8 cellular contexts compared by ENCODE assay signal in the genomic region with DNA sequence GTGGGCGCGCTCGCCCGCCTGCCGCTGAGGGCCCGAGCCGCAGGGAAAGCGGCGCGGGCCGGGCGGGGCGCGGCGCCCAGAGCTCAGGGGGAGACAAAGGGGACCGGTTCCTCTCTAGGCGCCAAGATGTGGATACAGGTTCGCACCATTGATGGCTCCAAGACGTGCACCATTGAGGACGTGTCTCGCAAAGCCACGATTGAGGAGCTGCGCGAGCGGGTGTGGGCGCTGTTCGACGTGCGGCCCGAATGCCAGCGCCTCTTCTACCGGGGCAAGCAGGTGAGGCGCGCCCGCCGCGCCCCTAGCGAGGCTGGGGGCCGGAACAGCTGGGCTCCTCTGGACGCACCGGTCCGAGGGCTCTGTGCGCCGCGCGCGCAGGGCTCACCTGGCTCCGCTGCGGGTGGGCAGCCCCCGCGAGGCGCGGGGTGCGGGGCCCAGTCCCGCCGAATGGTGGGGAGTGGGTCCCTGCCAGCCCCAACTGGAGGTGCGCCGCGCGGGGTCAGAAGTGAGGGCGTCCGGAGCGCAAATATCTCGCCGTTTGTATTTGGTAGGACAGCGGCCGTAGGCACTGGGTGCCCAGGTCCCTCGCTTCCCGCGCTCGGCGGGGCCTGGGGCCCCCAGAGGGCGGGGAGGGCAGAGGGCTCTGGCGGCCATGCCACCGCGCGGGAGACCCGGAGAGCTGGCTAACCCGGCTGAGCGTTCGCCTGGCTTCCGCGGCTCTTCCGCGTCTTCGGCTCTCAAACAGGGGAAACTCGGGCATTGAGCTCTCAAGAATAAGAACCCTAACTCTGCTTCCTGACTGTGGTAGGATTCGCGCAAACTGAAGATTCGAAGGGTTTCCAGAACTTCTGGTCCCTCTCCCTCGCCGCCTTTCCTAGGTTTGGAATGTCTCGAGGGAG. TPM values are rescaled to one million over a fixed set of nuclear protein-coding genes. Genes with fewer than 3 reads are reported as not detected.
DNase-seq lines count a peak whose midpoint lies in the region; ATAC-seq, FAIRE-seq and TF ChIP-seq lines count a peak whose summit lies in the region.

No MANE protein-coding gene starts in this region.

- H3K9me3 ChIP-seq in GM23248 (ENCODE audit: low read depth) (no peaks in the 10 kb centered on the region), H1 (ENCODE audit: insufficient read depth in 2 of 2, low read depth in 1 of 2, low read length in 1 of 2) (no peaks in the 10 kb centered on the region), mononuclear cell (ENCODE audit: low read depth, low read length) (no peaks in the 10 kb centered on the region)

- no peak overlapping the region for H2BK15ac ChIP-seq in H1 (ENCODE audit: low read length)

- TF ChIP-seq CTCF in LNCaP clone FGC (IDR thresholded peaks at IDR 0.05; ENCODE audit: control insufficient read depth, extremely low read depth, insufficient read depth) (peak; percentile 6; the same call in 1 of the 2 replicates), H1 (IDR thresholded peaks at IDR 0.05; ENCODE audit: control extremely low read depth in 1 of 3, insufficient read depth in 1 of 3, low read depth in 1 of 3, low read length in 3 of 3) (no peak)

- peak overlapping the region; percentile 83 to 91 for H3K27ac Mint-ChIP-seq in stimulated activated naive CD8-positive, alpha-beta T cell treated with anti-CD3 and anti-CD28 coated beads, Interleukin-15, amount 100 ng/mL, for 72 hours

- H3K9me2 ChIP-seq in GM23248 (ENCODE audit: insufficient read depth): no peaks in the 10 kb centered on the region

- peaks cover 7% of the 10 kb centered on the region; the same call in 1 of the 2 replicates for H3K79me1 ChIP-seq in H1 (ENCODE audit: low read depth, low read length)

- H2BK5ac ChIP-seq in H1 (ENCODE audit: low read depth, low read length): peak overlapping the region; percentile 90

- peak overlapping the region; percentile 75 for H3K27ac ChIP-seq in GM23248
- peak overlapping the region; percentile 87 for H3K27ac ChIP-seq in H1 (ENCODE audit: low read depth, low read length)

- in situ Hi-C loops in GM23248 (cut with MboI): no loop called here

- DNase-seq in GM03348 (ENCODE audit: low spot score) (peak; percentile 42), GM23248 (peak; percentile 53), LNCaP clone FGC (ENCODE audit: low read depth) (no peak), H1 (ENCODE audit: low read depth in 1 of 2, low spot score in 2 of 2) (peak in 1 of 2 experiments; percentile 67), NOMO-1 treated with DMSO at 0.1 percent for 48 hours (lab: John Stamatoyannopoulos, UW; ENCODE audit: unreplicated experiment) (no peak)
- DNase-seq in activated CD4-positive, alpha-beta T cell treated with anti-CD3 and anti-CD28 coated beads, Interleukin-2, amount 50 U/mL, for 24 hours (ENCODE audit: low read depth in 1 of 2, low spot score in 1 of 2): peak; percentile 4 to 21
- peak; percentile 23 to 60 for DNase-seq in stimulated activated naive CD8-positive, alpha-beta T cell treated with anti-CD3 and anti-CD28 coated beads, Interleukin-15, amount 100 ng/mL, for 72 hours

- H3K27me3 Mint-ChIP-seq in stimulated activated naive CD8-positive, alpha-beta T cell treated with anti-CD3 and anti-CD28 coated beads, Interleukin-15, amount 100 ng/mL, for 72 hours: peaks cover 10% of the 10 kb centered on the region

- TF ChIP-seq EP300 in H1 (IDR thresholded peaks at IDR 0.05; ENCODE audit: borderline replicate concordance in 1 of 2, low read depth in 2 of 2, low read length in 2 of 2): no peak

- no peak overlapping the region for H3K4ac ChIP-seq in H1 (replicated peaks; ENCODE audit: insufficient read length, low read depth, low read length)

- H2BK120ac ChIP-seq in H1 (replicated peaks; ENCODE audit: low read depth, low read length): no peak overlapping the region

- CTCF ChIA-PET in H1 (lab: Charles Lee; ENCODE audit: partially characterized antibody): interaction anchor here (0.9 to 2.2 kb wide), 7 partner anchors 11 to 333 kb away, joined by 3 to 10 read pairs (median 4); no protein-coding TSS in a partner anchor

- H3K56ac ChIP-seq in H1 (replicated peaks; ENCODE audit: insufficient read length, low read depth, low read length): peak overlapping the region; percentile 59

- no peak overlapping the region for H2BK20ac ChIP-seq in H1 (ENCODE audit: low read length)

- no peak for TF ChIP-seq RAD21 in H1 (IDR thresholded peaks at IDR 0.05 in 1 of 2, conservative IDR thresholded peaks at IDR 0.05 in 1 of 2; ENCODE audit: low read depth in 2 of 2, low read length in 2 of 2)

- no peak overlapping the region; the same call in 1 of the 2 replicates for H3K18ac ChIP-seq in H1 (ENCODE audit: extremely low read depth, low read length)

- peak; percentile 33 for ATAC-seq in stimulated activated naive CD8-positive, alpha-beta T cell treated with anti-CD3 and anti-CD28 coated beads, Interleukin-15, amount 100 ng/mL, for 72 hours

- no peak overlapping the region for H2AK5ac ChIP-seq in H1 (ENCODE audit: low read depth, low read length)

- H4K5ac ChIP-seq in H1 (ENCODE audit: insufficient read length, low read depth, low read length): peak overlapping the region; percentile 92

- H4K20me1 ChIP-seq in GM23248 (ENCODE audit: insufficient read depth): peaks cover 21% of the 10 kb centered on the region
- peaks cover 21% of the 10 kb centered on the region in 2 experiments for H4K20me1 ChIP-seq in H1 (replicated peaks in 1 of 2; ENCODE audit: control insufficient read depth in 1 of 2, insufficient read depth in 2 of 2, low read length in 2 of 2)

- no peak overlapping the region for H3K23ac ChIP-seq in H1 (ENCODE audit: insufficient read length)

- peaks cover 51% of the 10 kb centered on the region for H3K4me1 Mint-ChIP-seq in stimulated activated naive CD8-positive, alpha-beta T cell treated with anti-CD3 and anti-CD28 coated beads, Interleukin-15, amount 100 ng/mL, for 72 hours

- H3K79me2 ChIP-seq in GM23248 (ENCODE audit: insufficient read depth) (peaks cover 60% of the 10 kb centered on the region), H1 (ENCODE audit: control insufficient read depth in 1 of 2, insufficient read depth in 2 of 2, low read length in 2 of 2) (peaks cover 10 to 51% of the 10 kb centered on the region in 2 experiments)

- no peak overlapping the region for H3K14ac ChIP-seq in H1 (ENCODE audit: insufficient read length)

- peak overlapping the region; percentile 73 to 82 for H3K4me3 Mint-ChIP-seq in stimulated activated naive CD8-positive, alpha-beta T cell treated with anti-CD3 and anti-CD28 coated beads, Interleukin-15, amount 100 ng/mL, for 72 hours

- H4K8ac ChIP-seq in H1 (ENCODE audit: extremely low read depth, insufficient read depth, low read length): peak overlapping the region; percentile 95

- FAIRE-seq in H1 (lab: Jason Lieb, UNC): no peak

- 0 to 1% methylated on average over 76 to 77 of the region's 93 CpGs for WGBS in GM23248 (ENCODE audit: low coverage in 1 of 2, low lambda C conversion rate in 2 of 2, missing lambda C conversion rate in 2 of 2), 2 experiments
- 2% methylated on average over 38 of the region's 93 CpGs; no CpG with 5 or more reads in 1 of the 2 experiments for WGBS in H1 (ENCODE audit: extremely low coverage in 1 of 2, insufficient coverage in 1 of 2, insufficient read length in 1 of 2, insufficient replicate concordance in 2 of 2, low coverage in 1 of 2, low lambda C conversion rate in 2 of 2, missing lambda C conversion rate in 1 of 2), 2 experiments

- peak in 1 of 2 experiments; percentile 38; a peak in 1 of 3 replicates for TF ChIP-seq POLR2A in H1 (IDR thresholded peaks at IDR 0.05; ENCODE audit: control extremely low read depth in 1 of 2, low read depth in 2 of 2, low read length in 2 of 2)

- H3K4me2 ChIP-seq in GM23248 (ENCODE audit: unreplicated experiment) (peak overlapping the region; percentile 98), H1 (ENCODE audit: insufficient read depth in 1 of 2, low read depth in 2 of 2, low read length in 2 of 2) (peak overlapping the region; percentile 76 to 83)

- POLR2A ChIA-PET in H1 (lab: Charles Lee; ENCODE audit: partially characterized antibody): interaction anchor here (0.6 to 4.0 kb wide), 33 partner anchors 9 to 579 kb away, joined by 3 to 36 read pairs (median 5); a partner anchor contains a TSS

- H3F3A ChIP-seq in GM23248 (ENCODE audit: insufficient read depth): peaks cover 21% of the 10 kb centered on the region; the same call in 1 of the 2 replicates

- H3K36me3 ChIP-seq in GM23248 (ENCODE audit: low read depth): no peaks in the 10 kb centered on the region
- H3K36me3 ChIP-seq in H1 (ENCODE audit: control insufficient read depth in 2 of 4, insufficient read depth in 4 of 4, low read length in 3 of 4): no peaks in the 10 kb centered on the region

- H3K23me2 ChIP-seq in H1 (ENCODE audit: low read depth, low read length): peaks cover 13% of the 10 kb centered on the region; the same call in 1 of the 2 replicates

- no peak overlapping the region; the same call in 1 of the 2 replicates for H2BK12ac ChIP-seq in H1 (ENCODE audit: low read depth, low read length)

- H3K9ac ChIP-seq in GM23248 (peak overlapping the region; percentile 93), H1 (replicated peaks in 1 of 4; ENCODE audit: extremely low read depth in 1 of 4, low read depth in 3 of 4, low read length in 3 of 4) (peak overlapping the region; percentile 93 to 98 (median 96))

- H3K27me3 ChIP-seq in GM23248 (replicated peaks; ENCODE audit: insufficient read depth): no peaks in the 10 kb centered on the region
- peaks cover 0 to 6% (median 0%) of the 10 kb centered on the region in 4 experiments; a peak in 2 of 7 replicates for H3K27me3 ChIP-seq in H1 (replicated peaks in 1 of 4; ENCODE audit: control insufficient read depth in 3 of 4, extremely low read depth in 1 of 4, insufficient read depth in 3 of 4, low read length in 3 of 4)
- H3K27me3 ChIP-seq in mononuclear cell (ENCODE audit: insufficient read depth, low read length): no peaks in the 10 kb centered on the region

- H4K91ac ChIP-seq in H1 (replicated peaks; ENCODE audit: insufficient read length, low read length): peak overlapping the region; percentile 97

- H3K4me1 ChIP-seq in GM23248 (ENCODE audit: insufficient read depth) (peaks cover 20% of the 10 kb centered on the region), H1 (replicated peaks in 1 of 4; ENCODE audit: control insufficient read depth in 3 of 4, insufficient read depth in 4 of 4, low read length in 3 of 4) (peaks cover 0 to 7% (median 5%) of the 10 kb centered on the region in 4 experiments; a peak in 3 of 7 replicates), mononuclear cell (ENCODE audit: insufficient read depth, low read length) (peaks cover 52% of the 10 kb centered on the region)

- H3K9me3 Mint-ChIP-seq in stimulated activated naive CD8-positive, alpha-beta T cell treated with anti-CD3 and anti-CD28 coated beads, Interleukin-15, amount 100 ng/mL, for 72 hours: no peaks in the 10 kb centered on the region

- H2AFZ ChIP-seq in GM23248 (peak overlapping the region; percentile 97), H1 (ENCODE audit: low read length) (0 out of 2 replicates have a peak overlapping the region, but pooled peaks have one; percentile 95)

- peak overlapping the region; percentile 86 for H3K4me3 ChIP-seq in GM23248
- peak overlapping the region; percentile 73 for H3K4me3 ChIP-seq in LNCaP clone FGC (ENCODE audit: low read depth, low read length)
- H3K4me3 ChIP-seq in H1 (ENCODE audit: extremely low read depth in 1 of 4, insufficient read depth in 2 of 4, low read depth in 3 of 4, low read length in 4 of 4): peak overlapping the region; percentile 90 to 97 (median 94)
- peak overlapping the region; percentile 83 for H3K4me3 ChIP-seq in mononuclear cell (ENCODE audit: low read length)

RNA-seq across cellular contexts. Expression of gene UHRF2, which starts 0.6 kb away (rescaled TPM):
- 53.1 and 61.1 TPM in 2 replicates for total RNA-seq in GM23248 (2014; rRNA removed; shearing (Covaris generic))
- polyA plus RNA-seq in GM23248 (2016; fragmentation: Nextera tagmentation; extraction: Ambion mirVana) (21.2 and 25.8 TPM in 2 replicates), H1 (2011; rRNA removed) (31.8 and 32.5 TPM in 2 replicates)
- total RNA-seq in H1 (2021; fragmentation: NEBNext Ultra II Directional; extraction: Animal tissue kit (Norgen Biotek cat#: 25700)): 42.5 and 48.0 TPM in 2 replicates
- 33.3 TPM for polyA plus RNA-seq in H1 (2011; cell fraction: cytosol; rRNA removed)
- polyA plus RNA-seq in H1 (2011; cell fraction: nucleus; rRNA removed): 47.8 TPM
- polyA plus RNA-seq in H1 (2012, experiment 1 of 2): 21.0 to 37.0 TPM (median 26.4 TPM) in 4 replicates
- 4.8 TPM for polyA plus RNA-seq in H1 (2012, experiment 2 of 2)
- 22.1 TPM for polyA plus RNA-seq in H1 (2013, experiment 1 of 2)
- 18.5 TPM for polyA plus RNA-seq in H1 (2013, experiment 2 of 2)
- polyA minus RNA-seq in H1 (2011; rRNA and poly(A)+ RNA removed): 55.1 and 68.7 TPM in 2 replicates
- polyA minus RNA-seq in H1 (2011; cell fraction: cytosol; rRNA and poly(A)+ RNA removed): 37.2 TPM
- 123 TPM for polyA minus RNA-seq in H1 (2011; cell fraction: nucleus; rRNA and poly(A)+ RNA removed)
- total RNA-seq in mononuclear cell: 192 TPM

Comparison
In these comparisons a context has a peak if more than half of its experiments do, and no peak if none do; other contexts are left out.
1. DNase-seq: peak in GM03348 (single experiment), GM23248 (single experiment), activated CD4-positive, alpha-beta T cell treated with anti-CD3 and anti-CD28 coated beads, Interleukin-2, amount 50 U/mL, for 24 hours (2 of 2) and stimulated activated naive CD8-positive, alpha-beta T cell treated with anti-CD3 and anti-CD28 coated beads, Interleukin-15, amount 100 ng/mL, for 72 hours (2 of 2); none in LNCaP clone FGC (single experiment) and NOMO-1 treated with DMSO at 0.1 percent for 48 hours (single experiment).
2. Peak in every context shown above with its lines, with median percentiles within 50 percentile points of each other: H3K4me3 ChIP-seq.